In genomic region chr1:204031098-204031710, GRCh38 we compare ENCODE assay signal across 19 cellular contexts. TPM values are rescaled to one million over a fixed set of nuclear protein-coding genes. Genes with fewer than 3 reads are reported as not detected.
"Had no signal": no experiment of that assay in that cellular context is flagged by ENCODE, and none has a peak within 500 bp of the region (broad histone marks: within the 10 kb centered on the region; RNA-seq: fewer than 3 reads in every experiment).

No MANE protein-coding gene starts in this region.

- H3K27ac ChIP-seq: colonic mucosa, lower lobe of right lung, thyroid gland had no signal

- H3K9me3 ChIP-seq: colonic mucosa, lower lobe of right lung, thyroid gland had no signal

- H3K36me3 ChIP-seq: colonic mucosa, lower lobe of right lung, thyroid gland had no signal

- H3K4me3 ChIP-seq: colonic mucosa, lower lobe of right lung, thyroid gland had no signal

- H3K4me1 ChIP-seq: colonic mucosa, lower lobe of right lung, thyroid gland had no signal

- H3K36me3 Mint-ChIP-seq: activated CD8-positive, alpha-beta memory T cell treated with anti-CD3 and anti-CD28 coated beads, Interleukin-2, amount 10 ng/mL, durations not matched to agents 7 days and 5 days; activated naive CD8-positive, alpha-beta T cell; brain; mesothelial cell of epicardium; natural killer cell treated with Interleukin-12 subunit alpha and Interleukin-12 subunit beta and Interleukin-15 and Interleukin-18, amount 100 ng/mL, for 72 hours had no signal

- H3K27ac Mint-ChIP-seq: activated B cell treated with CpG ODN at 0.5 μM for 24 hours; activated CD4-positive, alpha-beta memory T cell treated with anti-CD3 and anti-CD28 coated beads, Interleukin-2, amount 10 ng/mL, durations not matched to agents 7 days and 5 days; activated CD8-positive, alpha-beta memory T cell treated with anti-CD3 and anti-CD28 coated beads, Interleukin-2, amount 10 ng/mL, durations not matched to agents 7 days and 5 days; activated naive CD8-positive, alpha-beta T cell; brain; endodermal cell; mesothelial cell of epicardium; natural killer cell treated with Interleukin-12 subunit alpha and Interleukin-12 subunit beta and Interleukin-15 and Interleukin-18, amount 100 ng/mL, for 72 hours had no signal

- H3K9me3 Mint-ChIP-seq: activated B cell treated with CpG ODN at 0.5 μM for 24 hours; activated CD4-positive, alpha-beta memory T cell treated with anti-CD3 and anti-CD28 coated beads, Interleukin-2, amount 10 ng/mL, durations not matched to agents 7 days and 5 days; endodermal cell; mesothelial cell of epicardium; natural killer cell treated with Interleukin-12 subunit alpha and Interleukin-12 subunit beta and Interleukin-15 and Interleukin-18, amount 100 ng/mL, for 72 hours had no signal

- H3K4me3 Mint-ChIP-seq: activated B cell treated with CpG ODN at 0.5 μM for 24 hours; activated CD4-positive, alpha-beta memory T cell treated with anti-CD3 and anti-CD28 coated beads, Interleukin-2, amount 10 ng/mL, durations not matched to agents 7 days and 5 days; activated CD8-positive, alpha-beta memory T cell treated with anti-CD3 and anti-CD28 coated beads, Interleukin-2, amount 10 ng/mL, durations not matched to agents 7 days and 5 days; activated naive CD8-positive, alpha-beta T cell; brain; endodermal cell; mesothelial cell of epicardium; natural killer cell treated with Interleukin-12 subunit alpha and Interleukin-12 subunit beta and Interleukin-15 and Interleukin-18, amount 100 ng/mL, for 72 hours had no signal

- DNase-seq: activated B cell treated with CpG ODN at 0.5 μM for 24 hours; activated CD4-positive, alpha-beta memory T cell treated with anti-CD3 and anti-CD28 coated beads, Interleukin-2, amount 10 ng/mL, durations not matched to agents 7 days and 5 days; activated CD4-positive, alpha-beta T cell treated with anti-CD3 and anti-CD28 coated beads for 4 hours; activated CD8-positive, alpha-beta memory T cell treated with anti-CD3 and anti-CD28 coated beads, Interleukin-2, amount 10 ng/mL, durations not matched to agents 7 days and 5 days; caudate nucleus; colonic mucosa; endodermal cell; foreskin melanocyte; glutamatergic neuron; hippocampal formation; islet precursor cell; lower lobe of right lung; stimulated activated CD4-positive, alpha-beta T cell treated with anti-CD3 and anti-CD28 coated beads, Interleukin-2, amount 100 ng/mL, for 24 hours; stimulated activated naive CD4-positive, alpha-beta T cell treated with Interleukin-2 at 50 U/mL for 16 hours; thyroid gland had no signal

- H3K4me1 Mint-ChIP-seq: activated B cell treated with CpG ODN at 0.5 μM for 24 hours; activated CD4-positive, alpha-beta memory T cell treated with anti-CD3 and anti-CD28 coated beads, Interleukin-2, amount 10 ng/mL, durations not matched to agents 7 days and 5 days; activated CD8-positive, alpha-beta memory T cell treated with anti-CD3 and anti-CD28 coated beads, Interleukin-2, amount 10 ng/mL, durations not matched to agents 7 days and 5 days had no signal

- H3K27me3 ChIP-seq: colonic mucosa, thyroid gland had no signal

RNA-seq across cellular contexts. Expression of gene SOX13, which starts 41.7 kb away (rescaled TPM):
- total RNA-seq: activated B cell treated with CpG ODN at 0.5 μM for 24 hours had no signal
